ENCODE assay signal across 1 cellular context in the genomic region with DNA sequence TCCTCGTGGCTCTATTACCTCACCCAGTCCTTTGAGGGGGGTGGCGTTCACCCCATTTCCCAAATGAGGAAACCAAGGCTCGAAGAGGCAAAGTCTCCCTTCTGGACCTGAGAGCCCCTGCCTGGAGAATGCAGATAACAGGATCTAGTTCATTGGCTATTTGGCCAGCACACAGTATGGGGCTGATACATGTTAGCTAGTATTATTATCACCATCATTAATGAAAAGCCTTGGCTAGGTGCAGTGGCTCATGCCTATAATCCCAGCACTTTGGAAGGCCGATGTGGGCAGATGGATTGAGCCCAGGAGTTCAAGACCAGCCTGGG.
TF ChIP-seq lines count a peak whose summit lies in the region.

No MANE protein-coding gene starts in this region.

TF ChIP-seq in WTC11, 78 proteins besides CTCF, POLR2A, EP300 and RAD21 (continued from another document):
- TF ChIP-seq, protein P1, sequence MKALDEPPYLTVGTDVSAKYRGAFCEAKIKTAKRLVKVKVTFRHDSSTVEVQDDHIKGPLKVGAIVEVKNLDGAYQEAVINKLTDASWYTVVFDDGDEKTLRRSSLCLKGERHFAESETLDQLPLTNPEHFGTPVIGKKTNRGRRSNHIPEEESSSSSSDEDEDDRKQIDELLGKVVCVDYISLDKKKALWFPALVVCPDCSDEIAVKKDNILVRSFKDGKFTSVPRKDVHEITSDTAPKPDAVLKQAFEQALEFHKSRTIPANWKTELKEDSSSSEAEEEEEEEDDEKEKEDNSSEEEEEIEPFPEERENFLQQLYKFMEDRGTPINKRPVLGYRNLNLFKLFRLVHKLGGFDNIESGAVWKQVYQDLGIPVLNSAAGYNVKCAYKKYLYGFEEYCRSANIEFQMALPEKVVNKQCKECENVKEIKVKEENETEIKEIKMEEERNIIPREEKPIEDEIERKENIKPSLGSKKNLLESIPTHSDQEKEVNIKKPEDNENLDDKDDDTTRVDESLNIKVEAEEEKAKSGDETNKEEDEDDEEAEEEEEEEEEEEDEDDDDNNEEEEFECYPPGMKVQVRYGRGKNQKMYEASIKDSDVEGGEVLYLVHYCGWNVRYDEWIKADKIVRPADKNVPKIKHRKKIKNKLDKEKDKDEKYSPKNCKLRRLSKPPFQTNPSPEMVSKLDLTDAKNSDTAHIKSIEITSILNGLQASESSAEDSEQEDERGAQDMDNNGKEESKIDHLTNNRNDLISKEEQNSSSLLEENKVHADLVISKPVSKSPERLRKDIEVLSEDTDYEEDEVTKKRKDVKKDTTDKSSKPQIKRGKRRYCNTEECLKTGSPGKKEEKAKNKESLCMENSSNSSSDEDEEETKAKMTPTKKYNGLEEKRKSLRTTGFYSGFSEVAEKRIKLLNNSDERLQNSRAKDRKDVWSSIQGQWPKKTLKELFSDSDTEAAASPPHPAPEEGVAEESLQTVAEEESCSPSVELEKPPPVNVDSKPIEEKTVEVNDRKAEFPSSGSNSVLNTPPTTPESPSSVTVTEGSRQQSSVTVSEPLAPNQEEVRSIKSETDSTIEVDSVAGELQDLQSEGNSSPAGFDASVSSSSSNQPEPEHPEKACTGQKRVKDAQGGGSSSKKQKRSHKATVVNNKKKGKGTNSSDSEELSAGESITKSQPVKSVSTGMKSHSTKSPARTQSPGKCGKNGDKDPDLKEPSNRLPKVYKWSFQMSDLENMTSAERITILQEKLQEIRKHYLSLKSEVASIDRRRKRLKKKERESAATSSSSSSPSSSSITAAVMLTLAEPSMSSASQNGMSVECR (CRISPR knock-in tag; IDR thresholded peaks at IDR 0.05; ENCODE audit: borderline replicate concordance): no peak
- TF ChIP-seq FOXJ3 (CRISPR knock-in tag; IDR thresholded peaks at IDR 0.05; ENCODE audit: borderline replicate concordance): no peak
- TF ChIP-seq NFE2L1 (CRISPR knock-in tag; IDR thresholded peaks at IDR 0.05): no peak
- TF ChIP-seq ATF1 (CRISPR knock-in tag; IDR thresholded peaks at IDR 0.05): no peak
- no peak for TF ChIP-seq SMAD4 (CRISPR knock-in tag; IDR thresholded peaks at IDR 0.05)
- TF ChIP-seq ZNF219 (CRISPR knock-in tag; IDR thresholded peaks at IDR 0.05; ENCODE audit: borderline replicate concordance): no peak
